ENCODE assay signal across 21 cellular contexts in the genomic region with DNA sequence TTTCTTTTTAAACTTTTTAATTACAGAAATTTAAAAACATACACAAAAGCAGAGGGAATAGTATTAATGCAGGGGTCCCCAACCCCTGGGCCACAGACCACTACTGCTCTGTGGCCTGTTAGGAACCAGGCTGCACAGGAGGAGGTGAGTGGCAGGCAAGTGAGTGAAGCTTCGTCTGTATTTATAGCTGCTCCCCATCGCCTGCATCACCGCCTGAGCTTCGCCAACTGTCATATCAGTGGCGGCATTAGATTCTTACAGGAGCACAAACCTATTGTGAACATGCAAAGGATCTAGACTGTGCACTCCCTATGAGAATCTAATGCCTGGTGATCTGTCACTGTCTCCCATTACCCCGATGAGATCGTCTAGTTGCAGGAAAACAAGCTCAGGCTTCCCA. TPM values are rescaled to one million over a fixed set of nuclear protein-coding genes. Genes with fewer than 3 reads are reported as not detected.
DNase-seq lines count a peak whose midpoint lies in the region; ATAC-seq and TF ChIP-seq lines count a peak whose summit lies in the region.
"Had no signal": no experiment of that assay in that cellular context is flagged by ENCODE, and none has a peak within 500 bp of the region (broad histone marks: within the 10 kb centered on the region; RNA-seq: fewer than 3 reads in every experiment).

No MANE protein-coding gene starts in this region.

- H3K36me3 ChIP-seq in CD4-positive, alpha-beta memory T cell (ENCODE audit: insufficient read depth, low read length), result no peaks in the 10 kb centered on the region

- POLR2A ChIA-PET in activated CD4-positive, alpha-beta T cell treated with anti-CD3 and anti-CD28 coated beads, Interleukin-2, amount 10 ng/mL, durations not matched to agents 7 days and 5 days (lab: Charles Lee), result no interaction called here
- POLR2A ChIA-PET in CD4-positive, alpha-beta memory T cell (lab: Charles Lee; ENCODE audit: partially characterized antibody), result interaction anchor here (0.5 to 3.4 kb wide), 13 partner anchors 9 to 158 kb away, joined by 3 to 19 read pairs (median 4); a partner anchor contains a TSS

- no peaks in the 10 kb centered on the region for H3K9me3 ChIP-seq in CD4-positive, alpha-beta memory T cell (ENCODE audit: control insufficient read depth in 1 of 2, low read length in 2 of 2)

- H3K27ac Mint-ChIP-seq in activated CD4-positive, alpha-beta T cell treated with anti-CD3 and anti-CD28 coated beads, Interleukin-2, amount 10 ng/mL, durations not matched to agents 7 days and 5 days, result peak overlapping the region; percentile 71
- H3K27ac Mint-ChIP-seq in CD4-positive, alpha-beta memory T cell, result peak overlapping the region in 6 of 7 donors; percentile 4 to 95 (median 66)
- H3K27ac Mint-ChIP-seq in activated T-helper 17 cell treated with anti-CD3 and anti-CD28 coated beads, Interleukin-2, amount 50 U/mL, for 72 hours, result no peak overlapping the region
- peak overlapping the region; percentile 66 to 79 for H3K27ac Mint-ChIP-seq in natural killer cell
- H3K27ac Mint-ChIP-seq: H9 had no signal

- no peaks in the 10 kb centered on the region for H3K27me3 ChIP-seq in CD4-positive, alpha-beta memory T cell (ENCODE audit: insufficient read depth, low read length)

- H3K27me3 Mint-ChIP-seq in activated CD4-positive, alpha-beta T cell treated with anti-CD3 and anti-CD28 coated beads, Interleukin-2, amount 10 ng/mL, durations not matched to agents 7 days and 5 days, result peaks cover 63% of the 10 kb centered on the region
- no peaks in the 10 kb centered on the region for H3K27me3 Mint-ChIP-seq in CD4-positive, alpha-beta memory T cell
- no peaks in the 10 kb centered on the region for H3K27me3 Mint-ChIP-seq in activated T-helper 17 cell treated with anti-CD3 and anti-CD28 coated beads, Interleukin-2, amount 50 U/mL, for 72 hours
- H3K27me3 Mint-ChIP-seq in natural killer cell (ENCODE audit: low read depth in 2 of 2), result no peaks in the 10 kb centered on the region

- H3K4me3 ChIP-seq in CD4-positive, alpha-beta memory T cell (ENCODE audit: low read length in 2 of 2), result no peak overlapping the region

- peaks cover 20% of the 10 kb centered on the region for H3K36me3 Mint-ChIP-seq in activated CD4-positive, alpha-beta T cell treated with anti-CD3 and anti-CD28 coated beads, Interleukin-2, amount 10 ng/mL, durations not matched to agents 7 days and 5 days (ENCODE audit: low read depth)
- peaks cover 2 to 22% of the 10 kb centered on the region in 2 donors for H3K36me3 Mint-ChIP-seq in CD4-positive, alpha-beta memory T cell
- H3K36me3 Mint-ChIP-seq in activated T-helper 17 cell treated with anti-CD3 and anti-CD28 coated beads, Interleukin-2, amount 50 U/mL, for 72 hours (ENCODE audit: low read depth), result no peaks in the 10 kb centered on the region
- H3K36me3 Mint-ChIP-seq in natural killer cell, result no peaks in the 10 kb centered on the region

- no peak for ATAC-seq in activated T-helper 17 cell treated with anti-CD3 and anti-CD28 coated beads, Interleukin-2, amount 50 U/mL, for 72 hours (replicated peaks)
- ATAC-seq in natural killer cell, result peak in 1 of 3 donors; percentile 9
- ATAC-seq in HG03342 (IDR thresholded peaks at IDR 0.05; ENCODE audit: unreplicated experiment), result no peak

- H3K9me3 Mint-ChIP-seq in activated CD4-positive, alpha-beta T cell treated with anti-CD3 and anti-CD28 coated beads, Interleukin-2, amount 10 ng/mL, durations not matched to agents 7 days and 5 days, result peaks cover 12% of the 10 kb centered on the region
- peaks cover 0 to 3% (median 0%) of the 10 kb centered on the region in 8 donors for H3K9me3 Mint-ChIP-seq in CD4-positive, alpha-beta memory T cell
- no peaks in the 10 kb centered on the region for H3K9me3 Mint-ChIP-seq in activated T-helper 17 cell treated with anti-CD3 and anti-CD28 coated beads, Interleukin-2, amount 50 U/mL, for 72 hours
- no peaks in the 10 kb centered on the region for H3K9me3 Mint-ChIP-seq in natural killer cell
- H3K9me3 Mint-ChIP-seq: H9 had no signal

- CTCF ChIA-PET in activated CD4-positive, alpha-beta T cell treated with anti-CD3 and anti-CD28 coated beads, Interleukin-2, amount 10 ng/mL, durations not matched to agents 7 days and 5 days (lab: Charles Lee), result interaction anchor here (0.7 to 1.6 kb wide), 4 partner anchors 18 to 29 kb away, joined by 3 to 5 read pairs (median 4); no protein-coding TSS in a partner anchor
- CTCF ChIA-PET in CD4-positive, alpha-beta memory T cell (lab: Charles Lee; ENCODE audit: partially characterized antibody), result interaction anchor here (0.6 to 5.4 kb wide), 10 partner anchors 11 to 249 kb away, joined by 3 to 16 read pairs (median 4); no protein-coding TSS in a partner anchor

- DNase-seq in activated CD4-positive, alpha-beta T cell treated with anti-CD3 and anti-CD28 coated beads, Interleukin-2, amount 10 ng/mL, durations not matched to agents 7 days and 5 days, result no peak
- DNase-seq in activated CD4-positive, alpha-beta T cell treated with anti-CD3 and anti-CD28 coated beads, Interleukin-2, amount 50 U/mL, for 1 hour, result no peak
- DNase-seq in CD4-positive, alpha-beta memory T cell, result no peak
- no peak for DNase-seq in natural killer cell
- DNase-seq in caudate nucleus (lab: John Stamatoyannopoulos, UW), result no peak
- no peak for DNase-seq in NCI-H748 treated with DMSO at 0.1 percent for 48 hours (lab: John Stamatoyannopoulos, UW)
- DNase-seq: Calu3, DMS79, H9, NCI-H1048, NCI-H146, NCI-H2081, NCI-H524, SHP77 had no signal

- no peak overlapping the region for H3K4me3 Mint-ChIP-seq in activated CD4-positive, alpha-beta T cell treated with anti-CD3 and anti-CD28 coated beads, Interleukin-2, amount 10 ng/mL, durations not matched to agents 7 days and 5 days
- peak overlapping the region in 4 of 8 donors; percentile 66 to 84 (median 76) for H3K4me3 Mint-ChIP-seq in CD4-positive, alpha-beta memory T cell
- peak overlapping the region; percentile 17 for H3K4me3 Mint-ChIP-seq in activated T-helper 17 cell treated with anti-CD3 and anti-CD28 coated beads, Interleukin-2, amount 50 U/mL, for 72 hours
- peak overlapping the region; percentile 61 for H3K4me3 Mint-ChIP-seq in natural killer cell
- H3K4me3 Mint-ChIP-seq: H9 had no signal

- intact Hi-C loops in CD4-positive, alpha-beta memory T cell (cut with micrococcal nuclease), result loop anchor here (2.0 kb wide), 1 partner anchor 38 kb away; no protein-coding TSS in a partner anchor
- intact Hi-C loops in natural killer cell (cut with micrococcal nuclease), result no loop called here

- no peak overlapping the region for H3K27ac ChIP-seq in CD4-positive, alpha-beta memory T cell (ENCODE audit: low read depth, low read length)
- H3K27ac ChIP-seq in caudate nucleus (ENCODE audit: low read depth, low read length), result no peak overlapping the region
- H3K27ac ChIP-seq: C4-2B, KMS-11 had no signal

- peaks cover 28% of the 10 kb centered on the region for H3K4me1 Mint-ChIP-seq in activated CD4-positive, alpha-beta T cell treated with anti-CD3 and anti-CD28 coated beads, Interleukin-2, amount 10 ng/mL, durations not matched to agents 7 days and 5 days
- peaks cover 28 to 71% (median 39%) of the 10 kb centered on the region in 4 donors for H3K4me1 Mint-ChIP-seq in CD4-positive, alpha-beta memory T cell
- H3K4me1 Mint-ChIP-seq in activated T-helper 17 cell treated with anti-CD3 and anti-CD28 coated beads, Interleukin-2, amount 50 U/mL, for 72 hours, result peaks cover 26% of the 10 kb centered on the region
- peaks cover 53 to 75% of the 10 kb centered on the region in 2 donors for H3K4me1 Mint-ChIP-seq in natural killer cell

- no peak for TF ChIP-seq CTCF in natural killer cell (IDR thresholded peaks at IDR 0.05)

- peaks cover 41% of the 10 kb centered on the region for H3K4me1 ChIP-seq in CD4-positive, alpha-beta memory T cell (ENCODE audit: insufficient read depth, low read length)

RNA-seq across cellular contexts. Expression of a gene that starts 22.4 kb away (rescaled TPM):
- under 1 TPM in 1 of 2 experiments, not detected in 1; 0.15 TPM for total RNA-seq in activated CD4-positive, alpha-beta T cell treated with anti-CD3 and anti-CD28 coated beads, Interleukin-2, amount 10 ng/mL, durations not matched to agents 7 days and 5 days
- 1 to 10 TPM; 4.0 to 4.5 TPM for total RNA-seq in CD4-positive, alpha-beta memory T cell
- polyA plus RNA-seq in CD4-positive, alpha-beta memory T cell, result 1 to 10 TPM; 3.9 to 4.4 TPM
- total RNA-seq in activated T-helper 17 cell treated with anti-CD3 and anti-CD28 coated beads, Interleukin-2, amount 50 U/mL, for 72 hours, result under 1 TPM; 0.15 to 0.19 TPM
- total RNA-seq in natural killer cell, result under 1 TPM in 1 of 3 donors, not detected in 2; 0.27 TPM
- total RNA-seq: A172, Calu3, G401, H9, MCF 10A had no signal

RNA-seq across cellular contexts. Expression of a gene that starts 34.5 kb away (rescaled TPM):
- 10 to 100 TPM; 17.6 to 18.0 TPM for total RNA-seq in activated CD4-positive, alpha-beta T cell treated with anti-CD3 and anti-CD28 coated beads, Interleukin-2, amount 10 ng/mL, durations not matched to agents 7 days and 5 days
- total RNA-seq in CD4-positive, alpha-beta memory T cell, result 1 to 10 TPM; 8.6 to 9.6 TPM
- 10 to 100 TPM in 1 of 2 donors, 1 to 10 TPM in 1; 6.1 to 13.6 TPM for polyA plus RNA-seq in CD4-positive, alpha-beta memory T cell
- 10 to 100 TPM; 13.7 to 25.4 TPM for total RNA-seq in activated T-helper 17 cell treated with anti-CD3 and anti-CD28 coated beads, Interleukin-2, amount 50 U/mL, for 72 hours
- 1 to 10 TPM in 2 of 3 donors, under 1 TPM in 1; 0.95 to 2.1 (median 1.7) TPM for total RNA-seq in natural killer cell
- total RNA-seq: A172, Calu3, H9, MCF 10A had no signal
